19 cellular contexts compared by ENCODE assay signal in genomic region chr2:7796200-7796563, GRCh38.
A peak's percentile ranks its signal among the peaks of the same experiment; 100 is the strongest.
DNase-seq lines count a peak whose midpoint lies in the region; ATAC-seq, FAIRE-seq and TF ChIP-seq lines count a peak whose summit lies in the region.
"Had no signal": no experiment of that assay in that cellular context is flagged by ENCODE, and none has a peak within 500 bp of the region (broad histone marks: within the 10 kb centered on the region; RNA-seq: fewer than 3 reads in every experiment).

No MANE protein-coding gene starts in this region.

- no peak overlapping the region for H3K4me3 ChIP-seq in A673 (ENCODE audit: low read depth, low read length, poor library complexity, severe bottlenecking)
- H3K4me3 ChIP-seq in GM12878 = no peak overlapping the region
- H3K4me3 ChIP-seq: lung, pancreas, upper lobe of left lung had no signal

- TF ChIP-seq CTCF in A673 (conservative IDR thresholded peaks at IDR 0.05; ENCODE audit: low read depth, low read length) = no peak
- no peak for TF ChIP-seq CTCF in CD14-positive monocyte (IDR thresholded peaks at IDR 0.05)
- no peak for TF ChIP-seq CTCF in GM12878 (IDR thresholded peaks at IDR 0.05 in 2 of 3, conservative IDR thresholded peaks at IDR 0.05 in 1 of 3; ENCODE audit: control insufficient read depth in 2 of 3, extremely low read depth in 1 of 3, insufficient read depth in 1 of 3, low read depth in 3 of 3, low read length in 3 of 3)
- TF ChIP-seq CTCF in nephron (IDR thresholded peaks at IDR 0.05; ENCODE audit: unreplicated experiment in 3 of 3) = no peak
- no peak for TF ChIP-seq CTCF in progenitor cell of endocrine pancreas (IDR thresholded peaks at IDR 0.05; ENCODE audit: unreplicated experiment)

- H3K27ac ChIP-seq in A673 (ENCODE audit: low read depth, low read length, poor library complexity, severe bottlenecking) (peak overlapping the region; percentile 82), GM12878 (ENCODE audit: control insufficient read depth, insufficient read depth) (no peak overlapping the region; the same call in 1 of the 2 replicates)
- H3K27ac ChIP-seq: pancreas had no signal

- 36% methylated on average over 4 of the region's 4 CpGs for WGBS in GM12878 (ENCODE audit: insufficient coverage, insufficient replicate concordance, low lambda C conversion rate, missing lambda C conversion rate)

- H3K27me3 Mint-ChIP-seq in CD14-positive monocyte (ENCODE audit: low read depth in 3 of 3) (no peaks in the 10 kb centered on the region), nephron (ENCODE audit: low read depth) (no peaks in the 10 kb centered on the region), progenitor cell of endocrine pancreas (peaks cover 2% of the 10 kb centered on the region)

- H3K36me3 ChIP-seq in A673 (ENCODE audit: insufficient read depth, low read length, poor library complexity, severe bottlenecking) = no peaks in the 10 kb centered on the region
- no peaks in the 10 kb centered on the region for H3K36me3 ChIP-seq in GM12878 (ENCODE audit: control insufficient read depth in 2 of 2, insufficient read depth in 2 of 2, low read length in 1 of 2)
- H3K36me3 ChIP-seq: pancreas, upper lobe of left lung had no signal

- CTCF ChIA-PET in A673 (lab: Charles Lee) (no interaction called here), GM12878 (lab: Yijun Ruan, JAX) (no interaction called here)

- H3K79me2 ChIP-seq in GM12878 (ENCODE audit: control insufficient read depth, insufficient read depth, low read length) = no peaks in the 10 kb centered on the region

- H3K4me3 Mint-ChIP-seq in CD14-positive monocyte (peak overlapping the region; percentile 64 to 92), nephron (no peak overlapping the region), progenitor cell of endocrine pancreas (ENCODE audit: low read depth) (no peak overlapping the region)
- H3K4me3 Mint-ChIP-seq: activated naive CD4-positive, alpha-beta T cell treated with anti-CD3 and anti-CD28 coated beads for 36 hours had no signal

- H3K4me1 ChIP-seq in A673 (ENCODE audit: insufficient read depth, low read length, poor library complexity, severe bottlenecking) (peaks cover 16% of the 10 kb centered on the region), GM12878 (ENCODE audit: control insufficient read depth, insufficient read depth, low read length) (no peaks in the 10 kb centered on the region)

- H4K20me1 ChIP-seq in GM12878 (ENCODE audit: control insufficient read depth, insufficient read depth) = no peaks in the 10 kb centered on the region

- no TSS peak for BruUV-seq in A673 (replicated peaks; lab: Mats Ljungman, UMichigan)
- BruUV-seq in GM12878 (replicated peaks; lab: Mats Ljungman, UMichigan) = no TSS peak

- peaks cover 27% of the 10 kb centered on the region for H3K4me1 Mint-ChIP-seq in CD14-positive monocyte
- peaks cover 21% of the 10 kb centered on the region for H3K4me1 Mint-ChIP-seq in nephron
- no peaks in the 10 kb centered on the region for H3K4me1 Mint-ChIP-seq in progenitor cell of endocrine pancreas (ENCODE audit: low read depth)

- no peak for DNase-seq in A673 (ENCODE audit: low spot score)
- DNase-seq in CD14-positive monocyte (ENCODE audit: low spot score) = no peak
- DNase-seq in GM12878 (ENCODE audit: low read depth, low spot score) = no peak
- no peak for DNase-seq in progenitor cell of endocrine pancreas (ENCODE audit: low spot score, unreplicated experiment)
- DNase-seq in NCI-H82 (lab: John Stamatoyannopoulos, UW) = no peak
- no peak for DNase-seq in stimulated activated naive CD4-positive, alpha-beta T cell treated with Interleukin-2 at 50 U/mL for 16 hours (lab: John Stamatoyannopoulos, UW)
- DNase-seq: activated naive CD4-positive, alpha-beta T cell treated with anti-CD3 and anti-CD28 coated beads for 36 hours; anterior cingulate cortex; cerebellar nuclear complex; erythroblast; foreskin melanocyte; hypothalamus; islet precursor cell; pancreas; stimulated activated CD4-positive, alpha-beta T cell treated with anti-CD3 and anti-CD28 coated beads, Interleukin-1b, Interleukin-23, amount 100 ng/mL, for 48 hours; stimulated activated naive CD4-positive, alpha-beta T cell; upper lobe of left lung had no signal

- H3K9me3 ChIP-seq in A673 (ENCODE audit: low read depth, low read length, poor library complexity, severe bottlenecking) (peaks cover 5% of the 10 kb centered on the region), GM12878 (replicated peaks; ENCODE audit: control insufficient read depth, insufficient read depth, low read length) (peaks cover 12% of the 10 kb centered on the region; the same call in 2 of the 3 replicates)
- H3K9me3 ChIP-seq: pancreas had no signal

- SMC1A ChIA-PET in GM12878 (lab: Charles Lee; ENCODE audit: uncharacterized antibody, unreplicated experiment) = interaction anchor here (1.1 to 1.4 kb wide), 4 partner anchors 12 to 74 kb away, joined by 3 to 4 read pairs (median 4); no protein-coding TSS in a partner anchor

- no peak for TF ChIP-seq POLR2A in GM12878 (IDR thresholded peaks at IDR 0.05; ENCODE audit: low read depth, low read length)

- peak overlapping the region; percentile 15; the same call in 1 of the 2 replicates for H2AFZ ChIP-seq in GM12878 (ENCODE audit: control insufficient read depth, low read depth, low read length)

- peak overlapping the region; percentile 22; the same call in 1 of the 2 replicates for H3K4me2 ChIP-seq in GM12878 (ENCODE audit: control insufficient read depth, insufficient read depth)

- H3K27ac Mint-ChIP-seq in CD14-positive monocyte (peak overlapping the region; percentile 91 to 98 (median 94)), nephron (peak overlapping the region; percentile 34 to 85 (median 38)), progenitor cell of endocrine pancreas (no peak overlapping the region)
- H3K27ac Mint-ChIP-seq: activated naive CD4-positive, alpha-beta T cell treated with anti-CD3 and anti-CD28 coated beads for 36 hours had no signal

- H3K27me3 ChIP-seq in A673 (replicated peaks; ENCODE audit: insufficient read depth, low read depth, low read length, poor library complexity) (no peaks in the 10 kb centered on the region), GM12878 (replicated peaks in 1 of 2; ENCODE audit: control insufficient read depth in 2 of 2, insufficient read depth in 2 of 2, low read length in 1 of 2) (no peaks in the 10 kb centered on the region)
- H3K27me3 ChIP-seq: pancreas, upper lobe of left lung had no signal

- RAD21 ChIA-PET in GM12878 (lab: Charles Lee; ENCODE audit: unreplicated experiment) = interaction anchor here (0.9 kb wide), 1 partner anchor 19 kb away, joined by 3 read pairs; no protein-coding TSS in a partner anchor

- intact Hi-C loops in A673 (cut with micrococcal nuclease; ENCODE audit: unreplicated experiment) = no loop called here
- intact Hi-C loops in CD14-positive monocyte (cut with micrococcal nuclease) = no loop called here
- intact Hi-C loops in GM12878 (cut with micrococcal nuclease; ENCODE audit: unreplicated experiment) = no loop called here

- no peak for TF ChIP-seq EP300 in GM12878 (IDR thresholded peaks at IDR 0.05; ENCODE audit: borderline replicate concordance in 1 of 2, control insufficient read depth in 1 of 2, low read depth in 2 of 2, low read length in 2 of 2)

- POLR2A ChIA-PET in A673 (lab: Charles Lee; ENCODE audit: low non-redundant PET) (interaction anchor here (0.7 kb wide), 1 partner anchor 738 kb away, joined by 3 read pairs; no protein-coding TSS in a partner anchor), GM12878 (lab: Charles Lee) (interaction anchor here (0.5 to 1.3 kb wide), 2 partner anchors 18 to 1209 kb away, joined by 3 read pairs; no protein-coding TSS in a partner anchor)

- H3K9ac ChIP-seq in GM12878 (ENCODE audit: control insufficient read depth, insufficient read depth, low read length) = no peak overlapping the region

- H3K9me3 Mint-ChIP-seq in CD14-positive monocyte (peaks cover 7 to 13% (median 11%) of the 10 kb centered on the region in 7 donors), nephron (peaks cover 13% of the 10 kb centered on the region), progenitor cell of endocrine pancreas (ENCODE audit: low read depth) (peaks cover 12% of the 10 kb centered on the region)

- in situ Hi-C loops in GM12878 (cut with MboI) = no loop called here

- TF ChIP-seq RAD21 in GM12878 (IDR thresholded peaks at IDR 0.05; ENCODE audit: insufficient read depth, low read depth, low read length) = no peak

- H3K36me3 Mint-ChIP-seq in CD14-positive monocyte (no peaks in the 10 kb centered on the region), nephron (ENCODE audit: low read depth) (no peaks in the 10 kb centered on the region), progenitor cell of endocrine pancreas (ENCODE audit: insufficient read depth) (no peaks in the 10 kb centered on the region)

- peak; percentile 65 for FAIRE-seq in GM12878 (lab: Jason Lieb, UNC)
- FAIRE-seq: pancreas had no signal

- no peak; the same call in 2 of the 3 replicates for ATAC-seq in GM12878
- ATAC-seq: pancreas had no signal

TF ChIP-seq in GM12878, 131 proteins besides CTCF, POLR2A, EP300 and RAD21 (continues in another document):
- TF ChIP-seq HDAC6 (IDR thresholded peaks at IDR 0.05; ENCODE audit: unreplicated experiment) (no peak), FOXM1 (IDR thresholded peaks at IDR 0.05; ENCODE audit: low read depth, low read length) (no peak)

Comparison
In these comparisons a context has a peak if more than half of its experiments do, and no peak if none do; other contexts are left out.
1. H3K4me3 Mint-ChIP-seq: peak in CD14-positive monocyte (2 of 2); none in nephron (0 of 3) and progenitor cell of endocrine pancreas (single experiment).